In the genomic region with DNA sequence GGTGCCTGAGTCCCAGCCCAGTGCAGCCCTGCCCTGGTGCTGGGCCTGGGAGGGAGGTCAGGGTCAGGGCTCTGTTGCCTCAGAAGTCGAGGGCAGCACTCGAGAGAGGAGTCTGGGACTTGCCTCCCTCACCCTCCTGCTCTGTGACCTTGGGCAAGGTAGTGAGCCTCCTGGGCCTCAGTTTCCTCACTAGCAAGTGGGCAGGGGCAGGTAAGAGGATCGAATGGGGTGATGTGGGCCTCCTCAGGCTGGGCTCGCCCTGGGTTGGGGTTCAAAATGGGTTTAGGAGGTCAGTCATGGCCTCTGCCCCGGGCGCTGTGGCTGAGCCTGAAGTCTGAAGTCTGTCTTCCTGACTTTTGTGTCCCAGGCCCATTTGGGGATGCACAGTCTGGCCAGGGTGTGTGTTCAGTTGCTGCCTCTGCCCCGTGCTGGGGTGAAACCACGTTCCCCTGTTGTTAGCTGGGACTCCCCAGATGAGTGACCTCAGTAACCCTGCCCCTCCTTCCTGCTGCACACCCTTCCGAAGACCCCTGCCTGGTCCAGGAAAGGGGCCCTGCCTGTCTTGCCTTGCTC, we compare ENCODE assay signal across 8 cellular contexts. TPM values are rescaled to one million over a fixed set of nuclear protein-coding genes. Genes with fewer than 3 reads are reported as not detected.
A peak's percentile ranks its signal among the peaks of the same experiment; 100 is the strongest.
DNase-seq lines count a peak whose midpoint lies in the region; ATAC-seq and TF ChIP-seq lines count a peak whose summit lies in the region.

No MANE protein-coding gene starts in this region.

- no peak for TF ChIP-seq CTCF in HFFc6 (IDR thresholded peaks at IDR 0.05)
- TF ChIP-seq CTCF in spleen (IDR thresholded peaks at IDR 0.05 in 8 of 11, conservative IDR thresholded peaks at IDR 0.05 in 3 of 11), result no peak

- H3K4me3 ChIP-seq in iPS-18a (ENCODE audit: low read length) (peak overlapping the region; percentile 58), spleen (peak overlapping the region in 6 of 8 donors; percentile 45 to 85 (median 62))

- in situ Hi-C loops in G401 (cut with HindIII; ENCODE audit: low sequenced_read_pairs), result no loop called here

- H3K4me3 Mint-ChIP-seq in HFFc6, result peak overlapping the region; percentile 89
- peak overlapping the region; percentile 93 for H3K4me3 Mint-ChIP-seq in activated naive CD8-positive, alpha-beta T cell

- no peak overlapping the region for H3K9ac ChIP-seq in iPS-18a (ENCODE audit: low read length)

- H3K9me3 Mint-ChIP-seq in HFFc6, result no peaks in the 10 kb centered on the region
- H3K9me3 Mint-ChIP-seq in activated naive CD8-positive, alpha-beta T cell (ENCODE audit: low read depth), result no peaks in the 10 kb centered on the region

- ATAC-seq in GM21515 (IDR thresholded peaks at IDR 0.05; ENCODE audit: unreplicated experiment) (no peak), GM19351 (IDR thresholded peaks at IDR 0.05; ENCODE audit: unreplicated experiment) (no peak)

- WGBS in spleen, 5 donors, result 42 to 63% (median 53%) methylated on average over 9 of the region's 9 CpGs

- H3K9me3 ChIP-seq in iPS-18a (ENCODE audit: control insufficient read depth, low read depth, low read length), result no peaks in the 10 kb centered on the region
- no peaks in the 10 kb centered on the region for H3K9me3 ChIP-seq in spleen

- H3K27ac ChIP-seq in iPS-18a (ENCODE audit: low read length) (no peak overlapping the region), spleen (peak overlapping the region in 2 of 8 donors; percentile 5 to 85)

- DNase-seq in HFFc6 (no peak), spleen (peak; percentile 76), CD1c-positive myeloid dendritic cell (ENCODE audit: extremely low spot score) (no peak), G401 (ENCODE audit: low spot score) (no peak)

- no peak overlapping the region for H3K27ac Mint-ChIP-seq in HFFc6
- H3K27ac Mint-ChIP-seq in activated naive CD8-positive, alpha-beta T cell, result peak overlapping the region; percentile 84

- no peaks in the 10 kb centered on the region for H3K36me3 Mint-ChIP-seq in HFFc6 (ENCODE audit: low read depth)
- H3K36me3 Mint-ChIP-seq in activated naive CD8-positive, alpha-beta T cell, result no peaks in the 10 kb centered on the region

- no peaks in the 10 kb centered on the region for H3K36me3 ChIP-seq in iPS-18a (ENCODE audit: control insufficient read depth, low read depth, low read length)
- no peaks in the 10 kb centered on the region for H3K36me3 ChIP-seq in spleen

- H3K4me1 ChIP-seq in iPS-18a (ENCODE audit: control insufficient read depth, low read depth, low read length) (peaks cover 15% of the 10 kb centered on the region), spleen (peaks cover 23 to 91% (median 68%) of the 10 kb centered on the region in 6 donors)

- TF ChIP-seq POLR2A in spleen (IDR thresholded peaks at IDR 0.05), result no peak

- peaks cover 7% of the 10 kb centered on the region for H3K27me3 Mint-ChIP-seq in HFFc6 (ENCODE audit: insufficient read depth)
- no peaks in the 10 kb centered on the region for H3K27me3 Mint-ChIP-seq in activated naive CD8-positive, alpha-beta T cell

- peaks cover 18% of the 10 kb centered on the region for H3K27me3 ChIP-seq in iPS-18a (ENCODE audit: control insufficient read depth, insufficient read depth, low read length)
- H3K27me3 ChIP-seq in spleen (replicated peaks in 1 of 7), result no peaks in the 10 kb centered on the region

- peaks cover 14% of the 10 kb centered on the region for H3K4me1 Mint-ChIP-seq in HFFc6 (ENCODE audit: low read depth)
- H3K4me1 Mint-ChIP-seq in activated naive CD8-positive, alpha-beta T cell (ENCODE audit: low read depth), result peaks cover 29% of the 10 kb centered on the region

- intact Hi-C loops in spleen (cut with DNase I; ENCODE audit: low total_unique reads), result no loop called here

RNA-seq across cellular contexts. Expression of a gene that starts 40.9 kb away (rescaled TPM):
- total RNA-seq in HFFc6 (2021; fragmentation: NEBNext Ultra II Directional; extraction: Animal tissue kit (Norgen Biotek cat#: 25700)), result 1 to 10 TPM; 4.7 to 8.2 (median 6.5) TPM
- total RNA-seq in spleen, result 10 to 100 TPM in 2 of 7 donors, 1 to 10 TPM in 5; 4.3 to 12.7 (median 8.0) TPM
- polyA plus RNA-seq in spleen, result 10 to 100 TPM in 2 of 3 donors, 1 to 10 TPM in 1; 8.2 to 13.1 (median 11.4) TPM
- total RNA-seq in G401 (2014; rRNA removed; shearing (Covaris generic)), result 5.5 and 10.1 TPM in 2 replicates

RNA-seq across cellular contexts. Expression of a gene that starts 41.8 kb away (rescaled TPM):
- 10 to 100 TPM in 3 of 6 experiments, 1 to 10 TPM in 3; 6.8 to 16.3 (median 9.5) TPM for total RNA-seq in HFFc6 (2021; fragmentation: NEBNext Ultra II Directional; extraction: Animal tissue kit (Norgen Biotek cat#: 25700))
- 10 to 100 TPM; 20.8 to 46.1 (median 33.1) TPM for total RNA-seq in spleen
- 10 to 100 TPM; 16.0 to 26.3 (median 21.5) TPM for polyA plus RNA-seq in spleen
- 23.5 and 45.4 TPM in 2 replicates for total RNA-seq in G401 (2014; rRNA removed; shearing (Covaris generic))
